Comparison of ENCODE assay signal across 9 cellular contexts in genomic region chr11:61254403-61255025, GRCh38. TPM values are rescaled to one million over a fixed set of nuclear protein-coding genes. Genes with fewer than 3 reads are reported as not detected.
DNase-seq lines count a peak whose midpoint lies in the region; ATAC-seq, FAIRE-seq and TF ChIP-seq lines count a peak whose summit lies in the region.
"Had no signal": no experiment of that assay in that cellular context is flagged by ENCODE, and none has a peak within 500 bp of the region (broad histone marks: within the 10 kb centered on the region; RNA-seq: fewer than 3 reads in every experiment).

No MANE protein-coding gene starts in this region.

- no peaks in the 10 kb centered on the region for H3K27me3 ChIP-seq in breast epithelium
- peaks cover 8% of the 10 kb centered on the region for H3K27me3 ChIP-seq in keratinocyte (ENCODE audit: control insufficient read depth, extremely low read depth, insufficient read depth, low read length)

- H3K4me2 ChIP-seq in keratinocyte (ENCODE audit: control insufficient read depth, extremely low read depth, insufficient read depth, low read depth, low read length): no peak overlapping the region

- no peaks in the 10 kb centered on the region for H4K20me1 ChIP-seq in keratinocyte (ENCODE audit: control insufficient read depth, extremely low read depth, insufficient read depth, low read length)

- TF ChIP-seq CTCF in WI38 (IDR thresholded peaks at IDR 0.05; ENCODE audit: low read depth, low read length): peak; percentile 82
- peak in 2 of 3 donors; percentile 61 to 63 for TF ChIP-seq CTCF in breast epithelium (IDR thresholded peaks at IDR 0.05)
- peak; percentile 95 to 98 (median 96) for TF ChIP-seq CTCF in keratinocyte (optimal IDR thresholded peaks at IDR 0.05 in 1 of 3, IDR thresholded peaks at IDR 0.05 in 1 of 3, conservative IDR thresholded peaks at IDR 0.05 in 1 of 3; ENCODE audit: extremely low read depth in 1 of 3, insufficient read depth in 2 of 3, low read length in 3 of 3)

- in situ Hi-C loops in Caki2 (cut with HindIII; ENCODE audit: low pct_unique_long_range_greater_than_20kb, low sequenced_read_pairs): no loop called here

- peak; percentile 38 for DNase-seq in Caki2 (ENCODE audit: low read depth)
- DNase-seq in NCI-H2029 treated with DMSO at 0.1 percent for 48 hours (lab: John Stamatoyannopoulos, UW): peak; percentile 34
- DNase-seq in breast epithelium (ENCODE audit: low spot score in 2 of 2): peak in 1 of 2 donors; percentile 61
- DNase-seq in keratinocyte (ENCODE audit: low read depth, low spot score): peak; percentile 35
- DNase-seq in stimulated activated CD4-positive, alpha-beta T cell treated with anti-CD3 and anti-CD28 coated beads, Interleukin-2, amount 100 ng/mL, for 48 hours: peak; percentile 68 to 70

- H3K4me1 ChIP-seq in breast epithelium (no peaks in the 10 kb centered on the region), keratinocyte (ENCODE audit: control insufficient read depth, extremely low read depth, insufficient read depth, low read length) (no peaks in the 10 kb centered on the region)

- no peak for TF ChIP-seq POLR2A in breast epithelium (IDR thresholded peaks at IDR 0.05)

- H3K4me3 ChIP-seq in WI38 (ENCODE audit: low read depth, low read length): no peak overlapping the region
- no peak overlapping the region for H3K4me3 ChIP-seq in breast epithelium
- H3K4me3 ChIP-seq in keratinocyte (ENCODE audit: control insufficient read depth in 2 of 3, extremely low read depth in 1 of 3, insufficient read depth in 2 of 3, low read depth in 1 of 3, low read length in 3 of 3): no peak overlapping the region

- H3K9me1 ChIP-seq in keratinocyte (ENCODE audit: control insufficient read depth, extremely low read depth, insufficient read depth, low read length): no peaks in the 10 kb centered on the region

- no peaks in the 10 kb centered on the region for H3K9me3 ChIP-seq in breast epithelium
- H3K9me3 ChIP-seq in keratinocyte (ENCODE audit: control insufficient read depth, low read depth, low read length): no peaks in the 10 kb centered on the region

- no peak overlapping the region for H3K9ac ChIP-seq in keratinocyte (ENCODE audit: control insufficient read depth, extremely low read depth, insufficient read depth, low read length)

- H3K79me2 ChIP-seq in keratinocyte (ENCODE audit: control insufficient read depth, insufficient read depth, low read length): no peaks in the 10 kb centered on the region

- H3K27ac ChIP-seq in breast epithelium: no peak overlapping the region
- no peak overlapping the region for H3K27ac ChIP-seq in keratinocyte (ENCODE audit: control insufficient read depth, insufficient read depth, low read length)

- FAIRE-seq in keratinocyte (lab: Jason Lieb, UNC): peak; percentile 9

- intact Hi-C loops in breast epithelium (cut with DNase I; ENCODE audit: low total_unique reads): no loop called here

- dilution Hi-C loops in keratinocyte (cut with MboI; ENCODE audit: extremely low pct_ligation_motif_present, low sequenced_read_pairs): no loop called here

- H3K36me3 ChIP-seq in breast epithelium: no peaks in the 10 kb centered on the region
- no peaks in the 10 kb centered on the region for H3K36me3 ChIP-seq in keratinocyte (ENCODE audit: control insufficient read depth in 2 of 2, extremely low read depth in 1 of 2, insufficient read depth in 2 of 2, low read length in 2 of 2)

- no peak overlapping the region for H2AFZ ChIP-seq in keratinocyte (ENCODE audit: control insufficient read depth, low read length)

- ATAC-seq in GM21825 (IDR thresholded peaks at IDR 0.05; ENCODE audit: unreplicated experiment) (peak; percentile 73), GM19467 (IDR thresholded peaks at IDR 0.05; ENCODE audit: unreplicated experiment) (no peak)

RNA-seq across cellular contexts. Expression of gene PGA5, which starts 13.5 kb away (rescaled TPM):
- total RNA-seq in Caki2 (2014; rRNA removed; shearing (Covaris generic); ENCODE audit: low replicate concordance): not detected in 2 replicates
- 1 to 10 TPM in 2 of 3 donors, under 1 TPM in 1; 0.98 to 2.1 (median 1.6) TPM for total RNA-seq in breast epithelium
- not detected in 3 replicates for polyA plus RNA-seq in keratinocyte
- not detected for polyA plus RNA-seq in keratinocyte (2011; ENCODE audit: low read depth)
- polyA plus RNA-seq in keratinocyte (2011; cell fraction: cytosol; rRNA removed): not detected in 2 replicates
- polyA plus RNA-seq in keratinocyte (2011; cell fraction: nucleus; rRNA removed): not detected in 2 replicates
- polyA plus RNA-seq in keratinocyte (2012; ENCODE audit: low replicate concordance): not detected in 2 replicates
- not detected in 3 replicates for polyA minus RNA-seq in keratinocyte
- polyA minus RNA-seq in keratinocyte (2011; cell fraction: cytosol; rRNA and poly(A)+ RNA removed): not detected
- polyA minus RNA-seq in keratinocyte (2011; cell fraction: nucleus; rRNA and poly(A)+ RNA removed): not detected in 2 replicates
- total RNA-seq: activated CD8-positive, alpha-beta memory T cell treated with anti-CD3 and anti-CD28 coated beads for 36 hours had no signal

RNA-seq across cellular contexts. Expression of gene PGA4, which starts 32.4 kb away (rescaled TPM):
- total RNA-seq in Caki2 (2014; rRNA removed; shearing (Covaris generic); ENCODE audit: low replicate concordance): not detected in 2 replicates
- 1 to 10 TPM in 2 of 3 donors, not detected in 1; 1.8 to 8.9 TPM for total RNA-seq in breast epithelium
- polyA plus RNA-seq in keratinocyte: not detected in 3 replicates
- not detected for polyA plus RNA-seq in keratinocyte (2011; ENCODE audit: low read depth)
- not detected in 2 replicates for polyA plus RNA-seq in keratinocyte (2011; cell fraction: cytosol; rRNA removed)
- polyA plus RNA-seq in keratinocyte (2011; cell fraction: nucleus; rRNA removed): not detected in 2 replicates
- not detected in 2 replicates for polyA plus RNA-seq in keratinocyte (2012; ENCODE audit: low replicate concordance)
- not detected in 3 replicates for polyA minus RNA-seq in keratinocyte
- not detected for polyA minus RNA-seq in keratinocyte (2011; cell fraction: cytosol; rRNA and poly(A)+ RNA removed)
- not detected in 2 replicates for polyA minus RNA-seq in keratinocyte (2011; cell fraction: nucleus; rRNA and poly(A)+ RNA removed)
- total RNA-seq: activated CD8-positive, alpha-beta memory T cell treated with anti-CD3 and anti-CD28 coated beads for 36 hours had no signal

RNA-seq across cellular contexts. Expression of gene VWCE, which starts 40.6 kb away (rescaled TPM):
- not detected in 2 replicates for total RNA-seq in Caki2 (2014; rRNA removed; shearing (Covaris generic); ENCODE audit: low replicate concordance)
- total RNA-seq in breast epithelium: 1 to 10 TPM in 2 of 3 donors, under 1 TPM in 1; 0.88 to 3.2 (median 2.6) TPM
- polyA plus RNA-seq in keratinocyte: 0.14 to 0.82 TPM (median 0.30 TPM) in 3 replicates
- polyA plus RNA-seq in keratinocyte (2011; ENCODE audit: low read depth): 0.64 TPM
- polyA plus RNA-seq in keratinocyte (2011; cell fraction: cytosol; rRNA removed): 0.05 and 0.09 TPM in 2 replicates
- polyA plus RNA-seq in keratinocyte (2011; cell fraction: nucleus; rRNA removed): 2.5 and 4.0 TPM in 2 replicates
- 0.28 and 1.2 TPM in 2 replicates for polyA plus RNA-seq in keratinocyte (2012; ENCODE audit: low replicate concordance)
- polyA minus RNA-seq in keratinocyte: 0.43 to 2.6 TPM (median 1.6 TPM) in 3 replicates
- not detected for polyA minus RNA-seq in keratinocyte (2011; cell fraction: cytosol; rRNA and poly(A)+ RNA removed)
- polyA minus RNA-seq in keratinocyte (2011; cell fraction: nucleus; rRNA and poly(A)+ RNA removed): 1.4 and 1.7 TPM in 2 replicates

RNA-seq across cellular contexts. Expression of gene PGA3, which starts 51.2 kb away (rescaled TPM):
- total RNA-seq in Caki2 (2014; rRNA removed; shearing (Covaris generic); ENCODE audit: low replicate concordance): not detected in 2 replicates
- 10 to 100 TPM in 1 of 3 donors, 1 to 10 TPM in 1, not detected in 1; 3.7 to 11.3 TPM for total RNA-seq in breast epithelium
- polyA plus RNA-seq in keratinocyte: not detected in 3 replicates
- polyA plus RNA-seq in keratinocyte (2011; ENCODE audit: low read depth): not detected
- polyA plus RNA-seq in keratinocyte (2011; cell fraction: cytosol; rRNA removed): not detected in 2 replicates
- polyA plus RNA-seq in keratinocyte (2011; cell fraction: nucleus; rRNA removed): not detected in 2 replicates
- not detected in 2 replicates for polyA plus RNA-seq in keratinocyte (2012; ENCODE audit: low replicate concordance)
- polyA minus RNA-seq in keratinocyte: not detected in 3 replicates
- polyA minus RNA-seq in keratinocyte (2011; cell fraction: cytosol; rRNA and poly(A)+ RNA removed): not detected
- not detected in 2 replicates for polyA minus RNA-seq in keratinocyte (2011; cell fraction: nucleus; rRNA and poly(A)+ RNA removed)
- total RNA-seq: activated CD8-positive, alpha-beta memory T cell treated with anti-CD3 and anti-CD28 coated beads for 36 hours had no signal
